Comparison of ENCODE assay signal across 30 cellular contexts in genomic region chr18:76730901-76731300, GRCh38.
"Had no signal": no experiment of that assay in that cellular context is flagged by ENCODE, and none has a peak within 500 bp of the region (broad histone marks: within the 10 kb centered on the region; RNA-seq: fewer than 3 reads in every experiment).

No MANE protein-coding gene starts in this region.

- H3K27me3 Mint-ChIP-seq: natural killer cell treated with Interleukin-12 subunit alpha and Interleukin-12 subunit beta and Interleukin-15 and Interleukin-18, amount 100 ng/mL, for 72 hours; type B pancreatic cell had no signal

- H2AFZ ChIP-seq: hepatocyte had no signal

- H3K4me1 Mint-ChIP-seq: mesothelial cell of epicardium; naive B cell; stimulated activated effector memory CD8-positive, alpha-beta T cell treated with anti-CD3 and anti-CD28 coated beads, Interleukin-12 subunit alpha, Interleukin-12 subunit beta, amount 100 ng/mL, for 72 hours had no signal

- H3K79me2 ChIP-seq: hepatocyte had no signal

- H3K4me3 Mint-ChIP-seq: dendritic cell treated with granulocyte-macrophage colony-stimulating factor and Interleukin-4, amounts not matched to agents 40 ng/mL and 50 ng/mL, for 4 days; mesothelial cell of epicardium; naive B cell; natural killer cell treated with Interleukin-12 subunit alpha and Interleukin-12 subunit beta and Interleukin-15 and Interleukin-18, amount 100 ng/mL, for 72 hours; neural crest cell; stimulated activated effector memory CD8-positive, alpha-beta T cell treated with anti-CD3 and anti-CD28 coated beads, Interleukin-12 subunit alpha, Interleukin-12 subunit beta, amount 100 ng/mL, for 72 hours; type B pancreatic cell had no signal

- H3K9me3 Mint-ChIP-seq: natural killer cell treated with Interleukin-12 subunit alpha and Interleukin-12 subunit beta and Interleukin-15 and Interleukin-18, amount 100 ng/mL, for 72 hours; type B pancreatic cell had no signal

- H3K27ac Mint-ChIP-seq: dendritic cell treated with granulocyte-macrophage colony-stimulating factor and Interleukin-4, amounts not matched to agents 40 ng/mL and 50 ng/mL, for 4 days; mesothelial cell of epicardium; naive B cell; natural killer cell treated with Interleukin-12 subunit alpha and Interleukin-12 subunit beta and Interleukin-15 and Interleukin-18, amount 100 ng/mL, for 72 hours; stimulated activated effector memory CD8-positive, alpha-beta T cell treated with anti-CD3 and anti-CD28 coated beads, Interleukin-12 subunit alpha, Interleukin-12 subunit beta, amount 100 ng/mL, for 72 hours; type B pancreatic cell had no signal

- H3K4me3 ChIP-seq: esophagus muscularis mucosa, gastroesophageal sphincter, heart left ventricle, hepatocyte, lung, mucosa of descending colon, ovary, psoas muscle, sigmoid colon, testis, tibial artery had no signal

- H3K36me3 Mint-ChIP-seq: mesothelial cell of epicardium; stimulated activated effector memory CD8-positive, alpha-beta T cell treated with anti-CD3 and anti-CD28 coated beads, Interleukin-12 subunit alpha, Interleukin-12 subunit beta, amount 100 ng/mL, for 72 hours; type B pancreatic cell had no signal

- H3K27me3 ChIP-seq: esophagus muscularis mucosa, foreskin keratinocyte, gastroesophageal sphincter, hepatocyte, ovary, sigmoid colon, testis had no signal

- DNase-seq: effector memory CD4-positive, alpha-beta T cell; foreskin keratinocyte; heart left ventricle; kidney; mesenchymal stem cell; mucosa of descending colon; naive B cell; nucleus accumbens; ovary; posterior cingulate gyrus; psoas muscle; right cardiac atrium; sigmoid colon; stimulated activated CD4-positive, alpha-beta T cell treated with anti-CD3 and anti-CD28 coated beads, Interleukin-2, amount 100 ng/mL, for 24 hours; stimulated activated CD4-positive, alpha-beta T cell treated with anti-CD3 and anti-CD28 coated beads, Interleukin-4, amount 100 ng/mL, for 24 hours; stimulated activated naive CD8-positive, alpha-beta T cell treated with anti-CD3 and anti-CD28 coated beads, Interleukin-15, Interleukin-2, amounts not matched to agents 100 U/mL and 50 U/mL, for 24 hours; substantia nigra; testis; tibial artery had no signal

- H3K36me3 ChIP-seq: esophagus muscularis mucosa, gastroesophageal sphincter, heart left ventricle, ovary, sigmoid colon, tibial artery had no signal

- ATAC-seq: foreskin keratinocyte; gastroesophageal sphincter; heart left ventricle; left lobe of liver; mucosa of descending colon; natural killer cell treated with Interleukin-12 subunit alpha and Interleukin-12 subunit beta and Interleukin-15 and Interleukin-18, amount 100 ng/mL, for 72 hours; psoas muscle; right cardiac atrium; stimulated activated effector memory CD8-positive, alpha-beta T cell treated with anti-CD3 and anti-CD28 coated beads, Interleukin-12 subunit alpha, Interleukin-12 subunit beta, amount 100 ng/mL, for 72 hours; stimulated activated naive CD8-positive, alpha-beta T cell treated with anti-CD3 and anti-CD28 coated beads, Interleukin-15, Interleukin-2, amounts not matched to agents 100 U/mL and 50 U/mL, for 24 hours had no signal

- H3K4me2 ChIP-seq: hepatocyte had no signal

- H3K4me1 ChIP-seq: esophagus muscularis mucosa, foreskin keratinocyte, gastroesophageal sphincter, heart left ventricle, psoas muscle, sigmoid colon, testis, tibial artery had no signal

- H3K27ac ChIP-seq: esophagus muscularis mucosa, foreskin keratinocyte, gastroesophageal sphincter, heart left ventricle, hepatocyte, ovary, psoas muscle, sigmoid colon, testis, tibial artery had no signal

- H3K9me3 ChIP-seq: mucosa of descending colon, ovary, testis had no signal
